ENCODE assay signal across 24 cellular contexts in genomic region chr16:50580180-50580771, GRCh38.
"Had no signal": no experiment of that assay in that cellular context is flagged by ENCODE, and none has a peak within 500 bp of the region (broad histone marks: within the 10 kb centered on the region; RNA-seq: fewer than 3 reads in every experiment).

No MANE protein-coding gene starts in this region.

- H3K27me3 ChIP-seq: body of pancreas, cardiac muscle cell, transverse colon, uterus had no signal

- H2AFZ ChIP-seq: parathyroid adenoma had no signal

- H3K9ac ChIP-seq: parathyroid adenoma had no signal

- H3K27ac ChIP-seq: body of pancreas, cardiac muscle cell, left ventricle myocardium inferior, parathyroid adenoma, transverse colon, uterus had no signal

- DNase-seq: activated CD4-positive, alpha-beta memory T cell treated with anti-CD3 and anti-CD28 coated beads for 36 hours; activated CD4-positive, alpha-beta T cell treated with anti-CD3 and anti-CD28 coated beads for 48 hours; activated CD4-positive, CD25-positive, alpha-beta regulatory T cell; activated effector memory CD4-positive, alpha-beta T cell treated with Interleukin-2 at 50 U/mL for 16 hours; activated naive CD4-positive, alpha-beta T cell treated with anti-CD3 and anti-CD28 coated beads for 36 hours; activated naive CD8-positive, alpha-beta T cell treated with anti-CD3 and anti-CD28 coated beads, Interleukin-2, amount 10 ng/mL, durations not matched to agents 7 days and 5 days; activated T-cell treated with anti-CD3 and anti-CD28 coated beads, Interleukin-2, amount 50 U/mL, for 72 hours; amygdala; body of pancreas; erythroblast; hippocampal formation; kidney glomerular epithelial cell; left ventricle myocardium inferior; midbrain; natural killer cell; nucleus accumbens; right cardiac atrium; stimulated activated CD4-positive, alpha-beta T cell treated with anti-CD3 and anti-CD28 coated beads, Interleukin-1b, Interleukin-23, amount 100 ng/mL, for 48 hours; substantia nigra; T1000; transverse colon; uterus had no signal

- ATAC-seq: activated T-cell treated with anti-CD3 and anti-CD28 coated beads, Interleukin-2, amount 50 U/mL, for 72 hours; body of pancreas; natural killer cell; right cardiac atrium had no signal

- H3K9me3 ChIP-seq: body of pancreas, left ventricle myocardium inferior, transverse colon, uterus had no signal

- H3K4me1 ChIP-seq: body of pancreas, left ventricle myocardium inferior, parathyroid adenoma had no signal

- H3K36me3 ChIP-seq: cardiac muscle cell, left ventricle myocardium inferior, transverse colon, uterus had no signal

- H3K4me3 ChIP-seq: body of pancreas, cardiac muscle cell, left ventricle myocardium inferior, transverse colon, uterus had no signal
